Comparison of ENCODE assay signal across 2 cellular contexts in the genomic region with DNA sequence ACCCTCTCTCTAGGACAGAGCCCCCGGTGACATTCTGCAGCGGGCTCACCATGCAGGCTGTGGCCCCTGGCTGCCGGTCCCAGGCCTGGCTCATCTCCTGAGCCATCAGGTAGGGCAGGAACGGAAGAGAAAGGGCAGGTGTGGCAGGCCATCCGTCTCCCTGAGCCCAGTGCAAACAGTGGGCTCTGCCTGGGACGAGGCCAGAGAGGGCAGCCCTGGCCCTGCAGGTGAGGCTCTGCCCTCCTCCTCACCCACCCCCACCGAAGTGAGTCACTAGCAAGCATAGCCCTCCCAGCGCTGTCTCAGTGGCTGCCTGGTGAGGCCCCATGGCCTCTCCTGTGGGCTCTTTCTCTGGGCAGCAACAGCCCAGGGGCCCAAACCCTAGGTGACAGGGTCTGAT.
TF ChIP-seq lines count a peak whose summit lies in the region.

No MANE protein-coding gene starts in this region.

TF ChIP-seq in SK-N-SH treated with all-trans-retinoic acid at 6 μM for 48 hours, 23 proteins besides CTCF, POLR2A, EP300 and RAD21:
- TF ChIP-seq ZNF70 (CRISPR knock-in tag; IDR thresholded peaks at IDR 0.05) (no peak), ZNF565 (CRISPR knock-in tag; conservative IDR thresholded peaks at IDR 0.05; ENCODE audit: low read depth) (no peak), ARNTL (CRISPR knock-in tag; IDR thresholded peaks at IDR 0.05; ENCODE audit: borderline replicate concordance, low read depth) (no peak), ZFP30 (CRISPR knock-in tag; IDR thresholded peaks at IDR 0.05) (no peak), ZFP3 (CRISPR knock-in tag; IDR thresholded peaks at IDR 0.05) (no peak)
- TF ChIP-seq, protein P1, sequence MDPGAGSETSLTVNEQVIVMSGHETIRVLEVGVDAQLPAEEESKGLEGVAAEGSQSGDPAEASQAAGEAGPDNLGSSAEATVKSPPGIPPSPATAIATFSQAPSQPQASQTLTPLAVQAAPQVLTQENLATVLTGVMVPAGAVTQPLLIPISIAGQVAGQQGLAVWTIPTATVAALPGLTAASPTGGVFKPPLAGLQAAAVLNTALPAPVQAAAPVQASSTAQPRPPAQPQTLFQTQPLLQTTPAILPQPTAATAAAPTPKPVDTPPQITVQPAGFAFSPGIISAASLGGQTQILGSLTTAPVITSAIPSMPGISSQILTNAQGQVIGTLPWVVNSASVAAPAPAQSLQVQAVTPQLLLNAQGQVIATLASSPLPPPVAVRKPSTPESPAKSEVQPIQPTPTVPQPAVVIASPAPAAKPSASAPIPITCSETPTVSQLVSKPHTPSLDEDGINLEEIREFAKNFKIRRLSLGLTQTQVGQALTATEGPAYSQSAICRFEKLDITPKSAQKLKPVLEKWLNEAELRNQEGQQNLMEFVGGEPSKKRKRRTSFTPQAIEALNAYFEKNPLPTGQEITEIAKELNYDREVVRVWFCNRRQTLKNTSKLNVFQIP (CRISPR knock-in tag; IDR thresholded peaks at IDR 0.05; ENCODE audit: borderline replicate concordance, low read depth) = no peak
- TF ChIP-seq, protein P2, sequence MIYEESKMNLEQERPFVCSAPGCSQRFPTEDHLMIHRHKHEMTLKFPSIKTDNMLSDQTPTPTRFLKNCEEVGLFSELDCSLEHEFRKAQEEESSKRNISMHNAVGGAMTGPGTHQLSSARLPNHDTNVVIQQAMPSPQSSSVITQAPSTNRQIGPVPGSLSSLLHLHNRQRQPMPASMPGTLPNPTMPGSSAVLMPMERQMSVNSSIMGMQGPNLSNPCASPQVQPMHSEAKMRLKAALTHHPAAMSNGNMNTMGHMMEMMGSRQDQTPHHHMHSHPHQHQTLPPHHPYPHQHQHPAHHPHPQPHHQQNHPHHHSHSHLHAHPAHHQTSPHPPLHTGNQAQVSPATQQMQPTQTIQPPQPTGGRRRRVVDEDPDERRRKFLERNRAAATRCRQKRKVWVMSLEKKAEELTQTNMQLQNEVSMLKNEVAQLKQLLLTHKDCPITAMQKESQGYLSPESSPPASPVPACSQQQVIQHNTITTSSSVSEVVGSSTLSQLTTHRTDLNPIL (CRISPR knock-in tag; IDR thresholded peaks at IDR 0.05; ENCODE audit: low read depth) = no peak
- TF ChIP-seq, protein P3, sequence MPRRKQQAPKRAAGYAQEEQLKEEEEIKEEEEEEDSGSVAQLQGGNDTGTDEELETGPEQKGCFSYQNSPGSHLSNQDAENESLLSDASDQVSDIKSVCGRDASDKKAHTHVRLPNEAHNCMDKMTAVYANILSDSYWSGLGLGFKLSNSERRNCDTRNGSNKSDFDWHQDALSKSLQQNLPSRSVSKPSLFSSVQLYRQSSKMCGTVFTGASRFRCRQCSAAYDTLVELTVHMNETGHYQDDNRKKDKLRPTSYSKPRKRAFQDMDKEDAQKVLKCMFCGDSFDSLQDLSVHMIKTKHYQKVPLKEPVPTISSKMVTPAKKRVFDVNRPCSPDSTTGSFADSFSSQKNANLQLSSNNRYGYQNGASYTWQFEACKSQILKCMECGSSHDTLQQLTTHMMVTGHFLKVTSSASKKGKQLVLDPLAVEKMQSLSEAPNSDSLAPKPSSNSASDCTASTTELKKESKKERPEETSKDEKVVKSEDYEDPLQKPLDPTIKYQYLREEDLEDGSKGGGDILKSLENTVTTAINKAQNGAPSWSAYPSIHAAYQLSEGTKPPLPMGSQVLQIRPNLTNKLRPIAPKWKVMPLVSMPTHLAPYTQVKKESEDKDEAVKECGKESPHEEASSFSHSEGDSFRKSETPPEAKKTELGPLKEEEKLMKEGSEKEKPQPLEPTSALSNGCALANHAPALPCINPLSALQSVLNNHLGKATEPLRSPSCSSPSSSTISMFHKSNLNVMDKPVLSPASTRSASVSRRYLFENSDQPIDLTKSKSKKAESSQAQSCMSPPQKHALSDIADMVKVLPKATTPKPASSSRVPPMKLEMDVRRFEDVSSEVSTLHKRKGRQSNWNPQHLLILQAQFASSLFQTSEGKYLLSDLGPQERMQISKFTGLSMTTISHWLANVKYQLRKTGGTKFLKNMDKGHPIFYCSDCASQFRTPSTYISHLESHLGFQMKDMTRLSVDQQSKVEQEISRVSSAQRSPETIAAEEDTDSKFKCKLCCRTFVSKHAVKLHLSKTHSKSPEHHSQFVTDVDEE (CRISPR knock-in tag; IDR thresholded peaks at IDR 0.05) = no peak

TF ChIP-seq in SK-N-SH, 30 proteins besides CTCF, POLR2A, EP300 and RAD21:
- TF ChIP-seq POLR2AphosphoS5 (IDR thresholded peaks at IDR 0.05; ENCODE audit: low read depth, low read length) (no peak), NRF1 (IDR thresholded peaks at IDR 0.05; ENCODE audit: low read depth, low read length) (no peak), SMC3 (IDR thresholded peaks at IDR 0.05; ENCODE audit: low read depth, low read length) (no peak), EZH2phosphoT487 (IDR thresholded peaks at IDR 0.05; ENCODE audit: borderline replicate concordance, low read depth) (no peak), TEAD4 (IDR thresholded peaks at IDR 0.05; ENCODE audit: borderline replicate concordance, insufficient read depth) (no peak), ELF1 (IDR thresholded peaks at IDR 0.05) (no peak), RFX5 (IDR thresholded peaks at IDR 0.05; ENCODE audit: low read length) (no peak), YY1 (IDR thresholded peaks at IDR 0.05; ENCODE audit: low read depth) (no peak), JUND (IDR thresholded peaks at IDR 0.05) (no peak), GABPA (IDR thresholded peaks at IDR 0.05; ENCODE audit: low read depth) (no peak), FOXJ3 (CRISPR knock-in tag; IDR thresholded peaks at IDR 0.05) (no peak), TCF12 (IDR thresholded peaks at IDR 0.05) (no peak), NFIC (IDR thresholded peaks at IDR 0.05; ENCODE audit: borderline replicate concordance) (no peak), MXI1 (IDR thresholded peaks at IDR 0.05; ENCODE audit: low read depth, low read length) (no peak), SIN3A (IDR thresholded peaks at IDR 0.05; ENCODE audit: borderline replicate concordance, low read depth, low read length) (no peak), CHD2 (IDR thresholded peaks at IDR 0.05; ENCODE audit: low read length, partially characterized antibody) (no peak), TAF1 (IDR thresholded peaks at IDR 0.05; ENCODE audit: borderline replicate concordance, low read depth, low read length) (no peak)
- TF ChIP-seq, protein P4, sequence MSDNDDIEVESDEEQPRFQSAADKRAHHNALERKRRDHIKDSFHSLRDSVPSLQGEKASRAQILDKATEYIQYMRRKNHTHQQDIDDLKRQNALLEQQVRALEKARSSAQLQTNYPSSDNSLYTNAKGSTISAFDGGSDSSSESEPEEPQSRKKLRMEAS (IDR thresholded peaks at IDR 0.05; ENCODE audit: low read depth) = no peak
- TF ChIP-seq, protein P5, sequence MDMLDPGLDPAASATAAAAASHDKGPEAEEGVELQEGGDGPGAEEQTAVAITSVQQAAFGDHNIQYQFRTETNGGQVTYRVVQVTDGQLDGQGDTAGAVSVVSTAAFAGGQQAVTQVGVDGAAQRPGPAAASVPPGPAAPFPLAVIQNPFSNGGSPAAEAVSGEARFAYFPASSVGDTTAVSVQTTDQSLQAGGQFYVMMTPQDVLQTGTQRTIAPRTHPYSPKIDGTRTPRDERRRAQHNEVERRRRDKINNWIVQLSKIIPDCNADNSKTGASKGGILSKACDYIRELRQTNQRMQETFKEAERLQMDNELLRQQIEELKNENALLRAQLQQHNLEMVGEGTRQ (IDR thresholded peaks at IDR 0.05; ENCODE audit: borderline replicate concordance, low read depth, low read length) = no peak
- TF ChIP-seq, protein P6, sequence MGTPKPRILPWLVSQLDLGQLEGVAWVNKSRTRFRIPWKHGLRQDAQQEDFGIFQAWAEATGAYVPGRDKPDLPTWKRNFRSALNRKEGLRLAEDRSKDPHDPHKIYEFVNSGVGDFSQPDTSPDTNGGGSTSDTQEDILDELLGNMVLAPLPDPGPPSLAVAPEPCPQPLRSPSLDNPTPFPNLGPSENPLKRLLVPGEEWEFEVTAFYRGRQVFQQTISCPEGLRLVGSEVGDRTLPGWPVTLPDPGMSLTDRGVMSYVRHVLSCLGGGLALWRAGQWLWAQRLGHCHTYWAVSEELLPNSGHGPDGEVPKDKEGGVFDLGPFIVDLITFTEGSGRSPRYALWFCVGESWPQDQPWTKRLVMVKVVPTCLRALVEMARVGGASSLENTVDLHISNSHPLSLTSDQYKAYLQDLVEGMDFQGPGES (IDR thresholded peaks at IDR 0.05; ENCODE audit: low read depth, low read length) = no peak
